ENCODE assay signal across 13 cellular contexts in genomic region chr11:14114269-14114668, GRCh38.
"Had no signal": no experiment of that assay in that cellular context is flagged by ENCODE, and none has a peak within 500 bp of the region (broad histone marks: within the 10 kb centered on the region; RNA-seq: fewer than 3 reads in every experiment).

No MANE protein-coding gene starts in this region.

- H3K27me3 ChIP-seq: neural progenitor cell, ovary had no signal

- H3K4me3 ChIP-seq: neural progenitor cell, ovary, skin epidermis had no signal

- H3K36me3 ChIP-seq: neural progenitor cell, ovary had no signal

- H3K9me3 ChIP-seq: ovary had no signal

- H3K27ac ChIP-seq: neural progenitor cell, ovary, skin epidermis had no signal

- FAIRE-seq: TTC549 had no signal

- H3K4me1 ChIP-seq: neural progenitor cell had no signal

- DNase-seq: activated CD4-positive, CD25-positive, alpha-beta regulatory T cell; activated effector memory CD4-positive, alpha-beta T cell treated with anti-CD3 and anti-CD28 coated beads, Interleukin-2, amount 50 U/mL, for 16 hours; activated T-cell treated with anti-CD3 and anti-CD28 coated beads, Interleukin-2, amount 50 U/mL, for 24 hours; amniotic stem cell; effector CD4-positive, alpha-beta T cell; hypothalamus; left cardiac atrium; ovary; T-helper 17 cell had no signal

- ATAC-seq: activated naive CD4-positive, alpha-beta T cell treated with anti-CD3 and anti-CD28 coated beads, Interleukin-2, amount 50 U/mL, for 72 hours; T-helper 17 cell had no signal
